ENCODE assay signal across 8 cellular contexts in genomic region chr7:47227762-47228177, GRCh38.
DNase-seq lines count a peak whose midpoint lies in the region; ATAC-seq and TF ChIP-seq lines count a peak whose summit lies in the region.

No MANE protein-coding gene starts in this region.

- CTCF ChIA-PET in HEK293 (lab: Yijun Ruan, JAX) = interaction anchor here (0.6 to 1.3 kb wide), 2 partner anchors 24 to 26 kb away, joined by 3 to 4 read pairs; no protein-coding TSS in a partner anchor

- no peak overlapping the region for H2AFZ ChIP-seq in hepatocyte

- TF ChIP-seq EP300 in gastroesophageal sphincter (IDR thresholded peaks at IDR 0.05) = no peak

- H3K27ac ChIP-seq in HEK293 (ENCODE audit: extremely low read depth, low read depth, low read length) (no peak overlapping the region), hepatocyte (no peak overlapping the region), gastroesophageal sphincter (no peak overlapping the region)

- H3K9me3 ChIP-seq in HEK293 (ENCODE audit: control insufficient read depth, insufficient read depth, low read depth, low read length) = no peaks in the 10 kb centered on the region
- no peaks in the 10 kb centered on the region for H3K9me3 ChIP-seq in hepatocyte (ENCODE audit: low read depth)
- H3K9me3 ChIP-seq in gastroesophageal sphincter = no peaks in the 10 kb centered on the region

- no peak for TF ChIP-seq POLR2A in gastroesophageal sphincter (IDR thresholded peaks at IDR 0.05)

- WGBS in hepatocyte (ENCODE audit: low lambda C conversion rate, missing lambda C conversion rate) = 44% methylated on average over 6 of the region's 6 CpGs
- WGBS in gastroesophageal sphincter (ENCODE audit: low coverage in 1 of 2), 2 donors = 60% methylated on average over 1 of the region's 6 CpGs; no CpG with 5 or more reads in 1 of the 2 donors

- H3K4me1 ChIP-seq in HEK293 (ENCODE audit: control insufficient read depth, insufficient read depth, low read length) = peaks cover 4% of the 10 kb centered on the region; the same call in 1 of the 2 replicates
- H3K4me1 ChIP-seq in hepatocyte (ENCODE audit: insufficient read depth) = peaks cover 3% of the 10 kb centered on the region
- no peaks in the 10 kb centered on the region for H3K4me1 ChIP-seq in gastroesophageal sphincter

- H3K36me3 ChIP-seq in HEK293 (ENCODE audit: control insufficient read depth in 2 of 2, insufficient read depth in 1 of 2, low read length in 2 of 2) = no peaks in the 10 kb centered on the region
- no peaks in the 10 kb centered on the region for H3K36me3 ChIP-seq in hepatocyte (replicated peaks; ENCODE audit: insufficient read depth, low read depth)
- no peaks in the 10 kb centered on the region for H3K36me3 ChIP-seq in gastroesophageal sphincter

- no peaks in the 10 kb centered on the region for H3K9me2 ChIP-seq in hepatocyte (replicated peaks; ENCODE audit: insufficient read depth)

- no peaks in the 10 kb centered on the region for H4K20me1 ChIP-seq in hepatocyte (ENCODE audit: insufficient read depth, poor library complexity, severe bottlenecking)

- H3K27me3 ChIP-seq in hepatocyte (no peaks in the 10 kb centered on the region), gastroesophageal sphincter (no peaks in the 10 kb centered on the region)

- H3K4me3 ChIP-seq in HEK293 (ENCODE audit: low read depth, low read length) (no peak overlapping the region), hepatocyte (no peak overlapping the region), gastroesophageal sphincter (no peak overlapping the region)

- ATAC-seq in GM18498 (IDR thresholded peaks at IDR 0.05; ENCODE audit: unreplicated experiment) (peak; percentile 62), gastroesophageal sphincter (no peak)

- TF ChIP-seq CTCF in HEK293 (tag by site-specific recombination; IDR thresholded peaks at IDR 0.05) (no peak), hepatocyte (IDR thresholded peaks at IDR 0.05; ENCODE audit: poor library complexity) (no peak), gastroesophageal sphincter (IDR thresholded peaks at IDR 0.05) (no peak)

- DNase-seq in NAMALWA (ENCODE audit: low spot score) (peak; percentile 54), hepatocyte (ENCODE audit: low spot score) (peak; percentile 49), putamen (ENCODE audit: low spot score) (no peak), Kasumi-1 (lab: John Stamatoyannopoulos, UW) (no peak), NCI-H1048 (lab: John Stamatoyannopoulos, UW) (no peak)

- POLR2A ChIA-PET in HEK293 (lab: Yijun Ruan, JAX) = interaction anchor here (0.8 kb wide), 1 partner anchor 9 kb away, joined by 3 read pairs; no protein-coding TSS in a partner anchor

- no peaks in the 10 kb centered on the region for H3K79me2 ChIP-seq in hepatocyte

- no peak overlapping the region for H3K4me2 ChIP-seq in hepatocyte

TF ChIP-seq in HEK293, 187 proteins besides CTCF, POLR2A, EP300 and RAD21:
- TF ChIP-seq GLIS2 (tag by site-specific recombination; IDR thresholded peaks at IDR 0.05) (0 out of 2 replicates have a peak, but pooled peaks have one; percentile 11), GLIS1 (tag by site-specific recombination; IDR thresholded peaks at IDR 0.05) (peak; percentile 97), ZNF132 (tag by site-specific recombination; IDR thresholded peaks at IDR 0.05; ENCODE audit: borderline replicate concordance) (no peak), BCL6B (tag by site-specific recombination; IDR thresholded peaks at IDR 0.05) (no peak), SP7 (tag by site-specific recombination; IDR thresholded peaks at IDR 0.05) (peak; percentile 52), ZNF704 (tag by site-specific recombination; IDR thresholded peaks at IDR 0.05) (no peak), ZNF133 (tag by site-specific recombination; IDR thresholded peaks at IDR 0.05) (no peak), ZIC2 (tag by site-specific recombination; IDR thresholded peaks at IDR 0.05) (peak; percentile 94), SP3 (tag by site-specific recombination; IDR thresholded peaks at IDR 0.05) (no peak), ATF2 (tag by site-specific recombination; IDR thresholded peaks at IDR 0.05; ENCODE audit: low read depth) (no peak), ZNF621 (tag by site-specific recombination; IDR thresholded peaks at IDR 0.05) (no peak), ZFP3 (tag by site-specific recombination; IDR thresholded peaks at IDR 0.05; ENCODE audit: low read depth) (no peak), HOXC10 (CRISPR knock-in tag; IDR thresholded peaks at IDR 0.05) (no peak), ZSCAN4 (tag by site-specific recombination; IDR thresholded peaks at IDR 0.05) (no peak), ZBTB20 (tag by site-specific recombination; IDR thresholded peaks at IDR 0.05) (peak; percentile 88), ZNF707 (tag by site-specific recombination; IDR thresholded peaks at IDR 0.05) (no peak), ZNF670 (tag by site-specific recombination; IDR thresholded peaks at IDR 0.05; ENCODE audit: low read depth) (no peak), MEIS1 (CRISPR knock-in tag; IDR thresholded peaks at IDR 0.05; ENCODE audit: borderline replicate concordance) (peak; percentile 84), ZNF513 (tag by site-specific recombination; IDR thresholded peaks at IDR 0.05) (no peak)

Comparison
In these comparisons a context has a peak if more than half of its experiments do, and no peak if none do; other contexts are left out.
1. DNase-seq: peak in NAMALWA (single experiment) and hepatocyte (single experiment); none in putamen (single experiment), Kasumi-1 (0 of 2) and NCI-H1048 (single experiment).